In the genomic region with DNA sequence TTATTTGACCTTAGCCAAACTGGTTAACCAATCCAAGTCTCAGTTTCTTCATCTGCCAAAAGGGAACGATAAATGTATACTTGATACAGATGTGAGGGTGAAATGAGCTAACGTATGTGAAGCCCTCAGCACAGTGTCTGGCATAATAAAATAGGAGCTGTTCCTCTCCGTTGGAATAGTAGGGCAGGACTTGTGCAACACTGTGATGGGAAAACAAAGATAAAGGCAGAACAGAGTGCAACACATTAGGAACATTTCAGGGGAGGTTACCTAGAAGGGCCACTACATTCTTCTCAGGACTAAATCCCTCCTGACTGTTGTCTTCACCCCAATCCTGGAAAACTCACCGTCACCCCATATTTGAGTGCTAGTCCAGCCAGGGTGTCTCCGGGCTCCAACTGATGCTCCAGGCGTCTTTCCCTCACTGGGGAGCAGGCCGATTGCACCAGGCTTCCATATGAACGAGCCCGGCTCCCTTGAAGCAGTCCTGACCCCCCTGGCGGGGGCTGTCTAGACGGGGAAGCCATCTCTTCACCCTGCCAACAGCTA, we compare ENCODE assay signal across 8 cellular contexts. TPM values are rescaled to one million over a fixed set of nuclear protein-coding genes. Genes with fewer than 3 reads are reported as not detected.
DNase-seq lines count a peak whose midpoint lies in the region; ATAC-seq and TF ChIP-seq lines count a peak whose summit lies in the region.

No MANE protein-coding gene starts in this region.

- H3K4me1 ChIP-seq in mesodermal cell (ENCODE audit: control insufficient read depth, insufficient read depth, low read length, poor library complexity, severe bottlenecking) = peaks cover 3% of the 10 kb centered on the region

- intact Hi-C loops in Right ventricle myocardium inferior (cut with DNase I) = loop anchor here (1.0 kb wide), 1 partner anchor 19 kb away; a partner anchor contains a TSS
- intact Hi-C loops in cardiac septum (cut with DNase I) = loop anchor here (5.0 kb wide), 1 partner anchor 162 kb away; a partner anchor contains a TSS

- in situ Hi-C loops in GM13977 (cut with MboI; ENCODE audit: low pct_unique_long_range_greater_than_20kb, low sequenced_read_pairs, unreplicated experiment) = no loop called here

- ATAC-seq in Right ventricle myocardium inferior (peak; percentile 27), HG03095 (IDR thresholded peaks at IDR 0.05; ENCODE audit: unreplicated experiment) (no peak)

- H3K27ac ChIP-seq in cingulate gyrus (ENCODE audit: low read depth, low read length) (peak overlapping the region; percentile 92), mesodermal cell (ENCODE audit: low read depth, low read length, severe bottlenecking) (peak overlapping the region; percentile 18)

- DNase-seq in Right ventricle myocardium inferior (ENCODE audit: missing footprints) (peak; percentile 71), cardiac septum (ENCODE audit: low spot score) (no peak), GM13977 (ENCODE audit: low spot score) (no peak), Kasumi-1 (lab: John Stamatoyannopoulos, UW) (no peak), A172 (ENCODE audit: low spot score) (no peak)

- no peak for TF ChIP-seq CTCF in GM13977 (IDR thresholded peaks at IDR 0.05; ENCODE audit: extremely low read depth, insufficient read depth, missing control alignments)

- 37 to 44% methylated on average over 9 to 11 of the region's 11 CpGs for WGBS in mesodermal cell (ENCODE audit: insufficient coverage in 2 of 2), 2 experiments

- H3K9me3 ChIP-seq in mesodermal cell (ENCODE audit: control insufficient read depth, low read length) = no peaks in the 10 kb centered on the region

- H3K4me3 ChIP-seq in mesodermal cell (ENCODE audit: extremely low read depth, insufficient read depth, low read length, poor library complexity, severe bottlenecking) = peak overlapping the region; percentile 67

- H3K36me3 ChIP-seq in mesodermal cell (ENCODE audit: control insufficient read depth, insufficient read depth, low read length) = peaks cover 27% of the 10 kb centered on the region

RNA-seq across cellular contexts. Expression of a gene that starts 0.9 kb away (rescaled TPM):
- total RNA-seq in Right ventricle myocardium inferior (12.3 TPM), cardiac septum (12.5 TPM)
- 11.7 TPM for polyA plus RNA-seq in mesodermal cell (2013, experiment 1 of 2)
- 11.4 TPM for polyA plus RNA-seq in mesodermal cell (2013, experiment 2 of 2)
- 19.6 and 21.6 TPM in 2 replicates for total RNA-seq in A172 (2014; rRNA removed; shearing (Covaris generic))

RNA-seq across cellular contexts. Expression of a gene that starts 1.1 kb away (rescaled TPM):
- total RNA-seq in Right ventricle myocardium inferior (16.6 TPM), cardiac septum (20.7 TPM)
- 47.4 TPM for polyA plus RNA-seq in mesodermal cell (2013, experiment 1 of 2)
- polyA plus RNA-seq in mesodermal cell (2013, experiment 2 of 2) = 39.3 TPM
- 105 and 107 TPM in 2 replicates for total RNA-seq in A172 (2014; rRNA removed; shearing (Covaris generic))

RNA-seq across cellular contexts. Expression of a gene that starts 8.4 kb away (rescaled TPM):
- total RNA-seq in Right ventricle myocardium inferior = 2.6 TPM
- 0.86 TPM for total RNA-seq in cardiac septum
- polyA plus RNA-seq in mesodermal cell (2013, experiment 1 of 2) = not detected
- polyA plus RNA-seq in mesodermal cell (2013, experiment 2 of 2) = not detected
- not detected in 2 replicates for total RNA-seq in A172 (2014; rRNA removed; shearing (Covaris generic))

RNA-seq across cellular contexts. Expression of a gene that starts 11.0 kb away (rescaled TPM):
- total RNA-seq in Right ventricle myocardium inferior = not detected
- total RNA-seq in cardiac septum = not detected
- polyA plus RNA-seq in mesodermal cell (2013, experiment 1 of 2) = 0.81 TPM
- not detected for polyA plus RNA-seq in mesodermal cell (2013, experiment 2 of 2)
- 0.17 and 0.57 TPM in 2 replicates for total RNA-seq in A172 (2014; rRNA removed; shearing (Covaris generic))

RNA-seq across cellular contexts. Expression of a gene that starts 18.4 kb away (rescaled TPM):
- 57.6 TPM for total RNA-seq in Right ventricle myocardium inferior
- 46.5 TPM for total RNA-seq in cardiac septum
- polyA plus RNA-seq in mesodermal cell (2013, experiment 1 of 2) = 30.0 TPM
- 18.4 TPM for polyA plus RNA-seq in mesodermal cell (2013, experiment 2 of 2)
- 2.5 and 4.4 TPM in 2 replicates for total RNA-seq in A172 (2014; rRNA removed; shearing (Covaris generic))
